In the genomic region with DNA sequence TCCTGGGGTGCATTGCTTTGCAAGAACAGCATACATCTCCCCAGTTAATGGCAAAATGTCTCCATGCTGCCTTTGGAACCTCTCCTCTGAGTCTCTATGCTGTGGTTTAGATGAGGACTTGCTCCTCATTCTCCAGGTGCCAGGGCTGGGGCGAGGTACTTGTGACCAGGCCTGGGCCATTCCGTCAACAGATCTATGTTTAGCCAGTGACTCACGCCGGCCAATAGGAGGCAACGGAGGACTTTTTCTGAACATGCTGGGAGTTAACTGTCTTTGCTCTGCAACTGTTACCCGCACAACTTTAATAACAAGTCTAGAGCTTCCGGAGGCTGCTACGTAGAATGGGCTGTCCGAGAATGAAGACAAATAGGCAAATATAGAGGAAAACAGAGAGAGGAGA, we compare ENCODE assay signal across 19 cellular contexts.
DNase-seq lines count a peak whose midpoint lies in the region; ATAC-seq, FAIRE-seq and TF ChIP-seq lines count a peak whose summit lies in the region.
"Had no signal": no experiment of that assay in that cellular context is flagged by ENCODE, and none has a peak within 500 bp of the region (broad histone marks: within the 10 kb centered on the region; RNA-seq: fewer than 3 reads in every experiment).

No MANE protein-coding gene starts in this region.

- DNase-seq in GM23338 (ENCODE audit: low spot score) (peak; percentile 45), NCI-H187 (lab: John Stamatoyannopoulos, UW) (peak; percentile 14 to 34), astrocyte (ENCODE audit: low read depth) (peak; percentile 4), nephron progenitor cell (peak; percentile 31), aorta (no peak)
- DNase-seq: activated CD8-positive, alpha-beta T cell treated with anti-CD3 and anti-CD28 coated beads for 36 hours; DMS79 treated with DMSO at 0.1 percent for 48 hours; HCEC 1CT; immature natural killer cell; Karpas-422; midbrain; NCI-H1436 treated with DMSO at 0.1 percent for 48 hours; ovary had no signal

- H3K4me3 ChIP-seq in GM23338 (no peak overlapping the region), astrocyte (ENCODE audit: insufficient read depth, low read depth, low read length) (no peak overlapping the region), aorta (ENCODE audit: low read length in 2 of 2) (no peak overlapping the region)
- H3K4me3 ChIP-seq: gastroesophageal sphincter, ovary, skin epidermis had no signal

- H3K9me3 Mint-ChIP-seq in GM23338 (peaks cover 100% of the 10 kb centered on the region), astrocyte (ENCODE audit: unreplicated experiment) (peaks cover 22% of the 10 kb centered on the region), nephron progenitor cell (no peaks in the 10 kb centered on the region)
- H3K9me3 Mint-ChIP-seq: activated CD8-positive, alpha-beta T cell treated with anti-CD3 and anti-CD28 coated beads for 36 hours had no signal

- H3K27me3 ChIP-seq in GM23338 (ENCODE audit: insufficient read depth) (no peaks in the 10 kb centered on the region), astrocyte (ENCODE audit: insufficient read depth, low read length) (no peaks in the 10 kb centered on the region), aorta (ENCODE audit: control insufficient read depth in 1 of 2, insufficient read depth in 2 of 2, low read length in 1 of 2) (no peaks in the 10 kb centered on the region)
- H3K27me3 ChIP-seq: ovary had no signal

- H3K27me3 Mint-ChIP-seq in GM23338 (ENCODE audit: insufficient read depth, low read depth, poor library complexity): peaks cover 9% of the 10 kb centered on the region
- H3K27me3 Mint-ChIP-seq in astrocyte (ENCODE audit: low read depth, unreplicated experiment): no peaks in the 10 kb centered on the region
- H3K27me3 Mint-ChIP-seq in nephron progenitor cell (ENCODE audit: low read depth, poor library complexity): peaks cover 16% of the 10 kb centered on the region

- H3K4me3 Mint-ChIP-seq in GM23338 (no peak overlapping the region), astrocyte (ENCODE audit: unreplicated experiment) (no peak overlapping the region), nephron progenitor cell (no peak overlapping the region)
- H3K4me3 Mint-ChIP-seq: activated CD8-positive, alpha-beta T cell treated with anti-CD3 and anti-CD28 coated beads for 36 hours; immature natural killer cell; stimulated activated naive CD8-positive, alpha-beta T cell treated with anti-CD3 and anti-CD28 coated beads, Interleukin-15, Interleukin-2, amounts not matched to agents 100 ng/mL and 50 ng/mL, for 24 hours had no signal

- 28 to 31% methylated on average over 9 of the region's 9 CpGs for WGBS in aorta, 2 donors

- H3K36me3 ChIP-seq in GM23338 (ENCODE audit: insufficient read depth): no peaks in the 10 kb centered on the region
- H3K36me3 ChIP-seq in astrocyte (ENCODE audit: insufficient read depth, low read length): no peaks in the 10 kb centered on the region
- no peaks in the 10 kb centered on the region for H3K36me3 ChIP-seq in aorta (ENCODE audit: control insufficient read depth in 1 of 2, insufficient read depth in 2 of 2, low read length in 1 of 2)
- H3K36me3 ChIP-seq: gastroesophageal sphincter, ovary had no signal

- no peaks in the 10 kb centered on the region for H3K4me1 ChIP-seq in GM23338 (ENCODE audit: insufficient read depth)
- peaks cover 5% of the 10 kb centered on the region for H3K4me1 ChIP-seq in astrocyte (ENCODE audit: insufficient read depth, low read length)
- H3K4me1 ChIP-seq in aorta (ENCODE audit: control insufficient read depth in 1 of 2, insufficient read depth in 2 of 2, low read length in 2 of 2): no peaks in the 10 kb centered on the region
- H3K4me1 ChIP-seq: gastroesophageal sphincter had no signal

- peaks cover 4% of the 10 kb centered on the region for H3K9me3 ChIP-seq in astrocyte (ENCODE audit: insufficient read depth, low read depth, low read length)
- H3K9me3 ChIP-seq in aorta (ENCODE audit: control insufficient read depth, low read length): peaks cover 3% of the 10 kb centered on the region
- H3K9me3 ChIP-seq: gastroesophageal sphincter, ovary had no signal

- no peak for FAIRE-seq in astrocyte (lab: Jason Lieb, UNC)

- H3K27ac ChIP-seq in GM23338 (ENCODE audit: low read depth) (no peak overlapping the region), astrocyte (ENCODE audit: low read depth, low read length) (no peak overlapping the region), aorta (ENCODE audit: low read depth in 1 of 2, low read length in 2 of 2) (no peak overlapping the region)
- H3K27ac ChIP-seq: gastroesophageal sphincter, ovary, skin epidermis had no signal

- H2AFZ ChIP-seq in GM23338 (no peak overlapping the region), astrocyte (ENCODE audit: low read depth, low read length) (no peak overlapping the region)

- H3K36me3 Mint-ChIP-seq in GM23338 (ENCODE audit: low read depth): peaks cover 54% of the 10 kb centered on the region
- no peaks in the 10 kb centered on the region for H3K36me3 Mint-ChIP-seq in astrocyte (ENCODE audit: low read depth, unreplicated experiment)
- H3K36me3 Mint-ChIP-seq in nephron progenitor cell (ENCODE audit: low read depth): no peaks in the 10 kb centered on the region
- H3K36me3 Mint-ChIP-seq: immature natural killer cell had no signal

- intact Hi-C loops in aorta (cut with DNase I): no loop called here

- H3F3A ChIP-seq in GM23338 (replicated peaks; ENCODE audit: low read depth): no peaks in the 10 kb centered on the region

- no peaks in the 10 kb centered on the region for H3K9me2 ChIP-seq in GM23338 (ENCODE audit: insufficient read depth)

- H3K27ac Mint-ChIP-seq in GM23338: no peak overlapping the region
- H3K27ac Mint-ChIP-seq in astrocyte (ENCODE audit: unreplicated experiment): no peak overlapping the region
- peak overlapping the region; percentile 12 for H3K27ac Mint-ChIP-seq in nephron progenitor cell
- H3K27ac Mint-ChIP-seq: activated CD8-positive, alpha-beta T cell treated with anti-CD3 and anti-CD28 coated beads for 36 hours; immature natural killer cell; stimulated activated naive CD8-positive, alpha-beta T cell treated with anti-CD3 and anti-CD28 coated beads, Interleukin-15, Interleukin-2, amounts not matched to agents 100 ng/mL and 50 ng/mL, for 24 hours had no signal

- no peak overlapping the region for H3K4me2 ChIP-seq in GM23338
- H3K4me2 ChIP-seq in astrocyte (ENCODE audit: low read length): peak overlapping the region; percentile 42

- TF ChIP-seq CTCF in GM23338 (conservative IDR thresholded peaks at IDR 0.05; ENCODE audit: low read depth in 2 of 2) (peak; percentile 43 to 57), astrocyte (IDR thresholded peaks at IDR 0.05; ENCODE audit: insufficient read depth, low read depth, low read length) (no peak), nephron progenitor cell (IDR thresholded peaks at IDR 0.05) (no peak)

- H3K4me1 Mint-ChIP-seq in GM23338: no peaks in the 10 kb centered on the region
- no peaks in the 10 kb centered on the region for H3K4me1 Mint-ChIP-seq in astrocyte (ENCODE audit: low read depth, unreplicated experiment)
- no peaks in the 10 kb centered on the region for H3K4me1 Mint-ChIP-seq in nephron progenitor cell
- H3K4me1 Mint-ChIP-seq: immature natural killer cell had no signal

- H4K20me1 ChIP-seq in GM23338 (replicated peaks; ENCODE audit: insufficient read depth) (no peaks in the 10 kb centered on the region), astrocyte (ENCODE audit: insufficient read depth, low read length) (no peaks in the 10 kb centered on the region)

- H3K79me2 ChIP-seq in GM23338 (replicated peaks; ENCODE audit: insufficient read depth) (no peaks in the 10 kb centered on the region), astrocyte (ENCODE audit: insufficient read depth, low read length) (no peaks in the 10 kb centered on the region)

- ATAC-seq in GM23338 (no peak), GM21526 (IDR thresholded peaks at IDR 0.05; ENCODE audit: low FRiP score, unreplicated experiment) (no peak), GM21737 (IDR thresholded peaks at IDR 0.05; ENCODE audit: unreplicated experiment) (no peak), HG03342 (IDR thresholded peaks at IDR 0.05; ENCODE audit: unreplicated experiment) (no peak), aorta (ENCODE audit: low FRiP score) (no peak)
- ATAC-seq: activated CD8-positive, alpha-beta T cell treated with anti-CD3 and anti-CD28 coated beads for 36 hours; gastroesophageal sphincter had no signal

- H3K9ac ChIP-seq in astrocyte (ENCODE audit: low read length): no peak overlapping the region

TF ChIP-seq in GM23338, 12 proteins besides CTCF, POLR2A, EP300 and RAD21 (continues in another document):
- TF ChIP-seq ZNF331 (CRISPR knock-in tag; IDR thresholded peaks at IDR 0.05; ENCODE audit: low read depth): no peak

Comparison
In these comparisons a context has a peak if more than half of its experiments do, and no peak if none do; other contexts are left out.
1. DNase-seq: peak in GM23338 (single experiment), NCI-H187 (2 of 2), astrocyte (single experiment) and nephron progenitor cell (single experiment); none in aorta (0 of 2).
2. CTCF ChIP-seq: peak in GM23338 (2 of 2); none in astrocyte (single experiment) and nephron progenitor cell (single experiment).